Comparison of ENCODE assay signal across 9 cellular contexts in genomic region chr5:55037046-55037771, GRCh38. TPM values are rescaled to one million over a fixed set of nuclear protein-coding genes. Genes with fewer than 3 reads are reported as not detected.
DNase-seq lines count a peak whose midpoint lies in the region.
"Had no signal": no experiment of that assay in that cellular context is flagged by ENCODE, and none has a peak within 500 bp of the region (broad histone marks: within the 10 kb centered on the region; RNA-seq: fewer than 3 reads in every experiment).

No MANE protein-coding gene starts in this region.

- H3K36me3 Mint-ChIP-seq in immature natural killer cell, result peaks cover 0 to 19% (median 0%) of the 10 kb centered on the region in 3 donors

- H3K9me3 Mint-ChIP-seq in immature natural killer cell, result no peaks in the 10 kb centered on the region
- H3K9me3 Mint-ChIP-seq: dendritic cell treated with granulocyte-macrophage colony-stimulating factor and Interleukin-4, amounts not matched to agents 40 ng/mL and 50 ng/mL, for 4 days had no signal

- H3K4me3 Mint-ChIP-seq in immature natural killer cell, result peak overlapping the region; percentile 51 to 78 (median 64)
- H3K4me3 Mint-ChIP-seq: dendritic cell treated with granulocyte-macrophage colony-stimulating factor and Interleukin-4, amounts not matched to agents 40 ng/mL and 50 ng/mL, for 4 days had no signal

- H3K27ac Mint-ChIP-seq in immature natural killer cell, result peak overlapping the region; percentile 89 to 96 (median 94)
- H3K27ac Mint-ChIP-seq: dendritic cell treated with granulocyte-macrophage colony-stimulating factor and Interleukin-4, amounts not matched to agents 40 ng/mL and 50 ng/mL, for 4 days had no signal

- H3K27me3 Mint-ChIP-seq in immature natural killer cell (ENCODE audit: low read depth in 3 of 3), result peaks cover 0 to 6% (median 0%) of the 10 kb centered on the region in 3 donors
- H3K27me3 Mint-ChIP-seq: dendritic cell treated with granulocyte-macrophage colony-stimulating factor and Interleukin-4, amounts not matched to agents 40 ng/mL and 50 ng/mL, for 4 days had no signal

- peaks cover 46 to 62% of the 10 kb centered on the region in 2 donors for H3K4me1 Mint-ChIP-seq in immature natural killer cell

- DNase-seq in DMS 273 (lab: John Stamatoyannopoulos, UW; ENCODE audit: unreplicated experiment) (peak; percentile 31), DMS 273 treated with DMSO at 0.1 percent for 48 hours (lab: John Stamatoyannopoulos, UW) (no peak), activated T-cell treated with anti-CD3 and anti-CD28 coated beads for 24 hours (ENCODE audit: low read depth) (peak; percentile 58), immature natural killer cell (peak; percentile 68 to 75 (median 73)), inferior parietal cortex (ENCODE audit: extremely low spot score) (no peak), GDM1 (lab: John Stamatoyannopoulos, UW) (no peak), Kasumi-1 (lab: John Stamatoyannopoulos, UW) (no peak)
- peak; percentile 58 for DNase-seq in stimulated activated naive CD4-positive, alpha-beta T cell treated with Interleukin-2 at 50 U/mL for 16 hours (lab: John Stamatoyannopoulos, UW)

RNA-seq across cellular contexts. Expression of gene GZMK, which starts 13.2 kb away (rescaled TPM):
- polyA plus RNA-seq in immature natural killer cell, result 100 to 1,000 TPM; 175 to 260 (median 257) TPM

RNA-seq across cellular contexts. Expression of gene ESM1, which starts 51.8 kb away (rescaled TPM):
- under 1 TPM in 2 of 3 donors, not detected in 1; 0.74 to 0.96 TPM for polyA plus RNA-seq in immature natural killer cell

Comparison
In these comparisons a context has a peak if more than half of its experiments do, and no peak if none do; other contexts are left out.
1. DNase-seq: peak in DMS 273 (single experiment), activated T-cell treated with anti-CD3 and anti-CD28 coated beads for 24 hours (single experiment), immature natural killer cell (3 of 3) and stimulated activated naive CD4-positive, alpha-beta T cell treated with Interleukin-2 at 50 U/mL for 16 hours (single experiment); none in DMS 273 treated with DMSO at 0.1 percent for 48 hours (single experiment), inferior parietal cortex (single experiment), GDM1 (single experiment) and Kasumi-1 (0 of 2).